In genomic region chr1:220528679-220529529, GRCh38 we compare ENCODE assay signal across 8 cellular contexts. TPM values are rescaled to one million over a fixed set of nuclear protein-coding genes. Genes with fewer than 3 reads are reported as not detected.
DNase-seq lines count a peak whose midpoint lies in the region; ATAC-seq and TF ChIP-seq lines count a peak whose summit lies in the region.

No MANE protein-coding gene starts in this region.

- peak overlapping the region; percentile 81 for H2AFZ ChIP-seq in osteoblast (ENCODE audit: low read length)

- peak overlapping the region; percentile 82 for H3K4me3 Mint-ChIP-seq in T-helper 17 cell

- H3K4me2 ChIP-seq in osteoblast (ENCODE audit: insufficient read depth, low read length): peak overlapping the region; percentile 81

- DNase-seq in NCI-H1436 (lab: John Stamatoyannopoulos, UW) (peak; percentile 54), NCI-H1436 treated with DMSO at 0.1 percent for 48 hours (lab: John Stamatoyannopoulos, UW) (no peak), T-helper 17 cell (no peak), fibroblast of villous mesenchyme (ENCODE audit: low read depth) (no peak), osteoblast (ENCODE audit: insufficient read length, low spot score, missing footprints) (peak; percentile 71), KBM-7 (no peak)

- peaks cover 57% of the 10 kb centered on the region for H3K27me3 Mint-ChIP-seq in T-helper 17 cell

- no peak overlapping the region for H3K27ac Mint-ChIP-seq in T-helper 17 cell

- in situ Hi-C loops in KBM-7 (cut with MboI; ENCODE audit: low pct_unique_long_range_greater_than_20kb, low sequenced_read_pairs): no loop called here

- no peaks in the 10 kb centered on the region for H4K20me1 ChIP-seq in osteoblast (ENCODE audit: insufficient read depth, low read length)

- peaks cover 4% of the 10 kb centered on the region for H3K4me1 ChIP-seq in osteoblast (ENCODE audit: insufficient read depth, low read length)

- no peaks in the 10 kb centered on the region for H3K36me3 ChIP-seq in osteoblast (ENCODE audit: insufficient read depth, low read length)

- no peaks in the 10 kb centered on the region for H3K79me2 ChIP-seq in osteoblast (ENCODE audit: insufficient read depth, low read length)

- peaks cover 57% of the 10 kb centered on the region for H3K27me3 ChIP-seq in osteoblast (ENCODE audit: insufficient read depth, low read length)

- peak overlapping the region; percentile 59 for H3K4me3 ChIP-seq in fibroblast of villous mesenchyme (ENCODE audit: low read depth, low read length)
- H3K4me3 ChIP-seq in osteoblast (ENCODE audit: insufficient read depth, low read length): peak overlapping the region; percentile 70

- H3K27ac ChIP-seq in osteoblast (ENCODE audit: low read depth, low read length): no peak overlapping the region

- H3K9me3 ChIP-seq in T-helper 17 cell (ENCODE audit: control insufficient read depth, low read length, poor library complexity, severe bottlenecking) (no peaks in the 10 kb centered on the region), osteoblast (ENCODE audit: low read depth, low read length) (no peaks in the 10 kb centered on the region)

- TF ChIP-seq CTCF in fibroblast of villous mesenchyme (IDR thresholded peaks at IDR 0.05; ENCODE audit: insufficient read depth, low read depth, low read length) (no peak), osteoblast (IDR thresholded peaks at IDR 0.05; ENCODE audit: extremely low read depth, low read depth, low read length) (no peak)

- H3K4me1 Mint-ChIP-seq in T-helper 17 cell: peaks cover 10% of the 10 kb centered on the region

- ATAC-seq in HG02610 (IDR thresholded peaks at IDR 0.05; ENCODE audit: unreplicated experiment): peak; percentile 5
- ATAC-seq in T-helper 17 cell: no peak
- no peak for ATAC-seq in HG03565 (IDR thresholded peaks at IDR 0.05; ENCODE audit: unreplicated experiment)

- peaks cover 5% of the 10 kb centered on the region for H3K36me3 Mint-ChIP-seq in T-helper 17 cell (ENCODE audit: low read depth)

RNA-seq across cellular contexts. Expression of gene MARK1, which starts 1.0 kb away (rescaled TPM):
- total RNA-seq in T-helper 17 cell (under 1 TPM in 1 of 2 donors, not detected in 1; 0.10 TPM), fibroblast of villous mesenchyme (0.86 and 1.6 TPM in 2 replicates), osteoblast (0.72 and 1.5 TPM in 2 replicates)

Comparison
In these comparisons a context has a peak if more than half of its experiments do, and no peak if none do; other contexts are left out.
1. DNase-seq: peak in NCI-H1436 (single experiment) and osteoblast (single experiment); none in NCI-H1436 treated with DMSO at 0.1 percent for 48 hours (single experiment), T-helper 17 cell (0 of 3), fibroblast of villous mesenchyme (single experiment) and KBM-7 (single experiment).